Comparison of ENCODE assay signal across 8 cellular contexts in the genomic region with DNA sequence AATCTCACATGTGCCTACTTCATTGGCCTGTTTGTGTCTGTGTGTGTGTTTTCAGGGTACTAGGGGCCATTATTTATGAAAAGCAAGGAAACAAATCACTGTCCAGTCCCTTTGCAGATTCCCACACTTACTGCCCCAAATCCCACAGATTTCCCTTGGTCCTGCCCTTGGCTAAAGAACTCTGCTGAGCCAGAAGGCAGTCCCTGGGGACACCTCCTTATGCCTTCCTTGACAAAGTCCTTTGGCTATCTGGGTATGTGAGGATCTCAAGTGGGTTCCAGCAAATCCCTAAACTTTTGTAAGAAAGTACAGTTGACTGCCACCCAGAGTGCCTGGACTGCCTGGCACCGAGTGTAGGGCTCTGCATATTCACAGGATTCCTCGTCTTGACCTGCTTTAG.
DNase-seq lines count a peak whose midpoint lies in the region; ATAC-seq and TF ChIP-seq lines count a peak whose summit lies in the region.

No MANE protein-coding gene starts in this region.

- 9 to 14% methylated on average over 2 of the region's 2 CpGs for WGBS in heart right ventricle, 2 donors

- peak overlapping the region in 9 of 10 donors; percentile 59 to 80 (median 73) for H3K4me3 ChIP-seq in heart right ventricle
- peak overlapping the region; percentile 87 for H3K4me3 ChIP-seq in choroid plexus epithelial cell (ENCODE audit: low read depth, low read length)
- H3K4me3 ChIP-seq in muscle layer of colon (ENCODE audit: low read depth in 1 of 2, low read length in 2 of 2) = peak overlapping the region in 1 of 2 donors; percentile 84

- H3K27ac ChIP-seq in heart right ventricle (peak overlapping the region in 8 of 10 donors; percentile 7 to 81 (median 74)), muscle layer of colon (ENCODE audit: low read depth, low read length) (peak overlapping the region; percentile 45)

- H3K36me3 ChIP-seq in heart right ventricle = no peaks in the 10 kb centered on the region
- H3K36me3 ChIP-seq in muscle layer of colon (ENCODE audit: insufficient read depth, low read length) = no peaks in the 10 kb centered on the region

- DNase-seq in heart right ventricle (peak in 1 of 2 donors; percentile 5), cardiac septum (ENCODE audit: low spot score) (no peak), choroid plexus epithelial cell (ENCODE audit: low read depth) (peak; percentile 25), MV-4-11 (lab: John Stamatoyannopoulos, UW) (no peak), NCI-H1417 treated with DMSO at 0.1 percent for 48 hours (lab: John Stamatoyannopoulos, UW) (no peak)
- DNase-seq in effector CD4-positive, alpha-beta T cell = no peak
- no peak for DNase-seq in activated CD4-positive, alpha-beta T cell treated with anti-CD3 and anti-CD28 coated beads, Interleukin-2, amount 50 U/mL, for 1 hour

- H3K27me3 ChIP-seq in heart right ventricle (peaks cover 0 to 58% (median 23%) of the 10 kb centered on the region in 7 donors), muscle layer of colon (ENCODE audit: control insufficient read depth in 1 of 2, insufficient read depth in 2 of 2, low read length in 2 of 2) (no peaks in the 10 kb centered on the region)

- H3K9ac ChIP-seq in muscle layer of colon (ENCODE audit: low read length) = peak overlapping the region; percentile 51

- no peak for ATAC-seq in heart right ventricle

- TF ChIP-seq CTCF in heart right ventricle (IDR thresholded peaks at IDR 0.05) (no peak), choroid plexus epithelial cell (conservative IDR thresholded peaks at IDR 0.05; ENCODE audit: low read depth, low read length) (no peak)

- H3K9me3 ChIP-seq in heart right ventricle (no peaks in the 10 kb centered on the region), muscle layer of colon (ENCODE audit: low read length) (no peaks in the 10 kb centered on the region)

- intact Hi-C loops in heart right ventricle (cut with DNase I) = loop anchor here in 1 of 10 donors (1.0 kb wide), 1 partner anchor 25 kb away; no protein-coding TSS in a partner anchor
- intact Hi-C loops in cardiac septum (cut with DNase I) = no loop called here

- H3K4me1 ChIP-seq in heart right ventricle (peaks cover 0 to 19% (median 7%) of the 10 kb centered on the region in 9 donors), muscle layer of colon (ENCODE audit: insufficient read depth, low read length) (peaks cover 3% of the 10 kb centered on the region)
